Comparison of ENCODE assay signal across 11 cellular contexts in genomic region chr11:6483015-6483414, GRCh38. TPM values are rescaled to one million over a fixed set of nuclear protein-coding genes. Genes with fewer than 3 reads are reported as not detected.
DNase-seq lines count a peak whose midpoint lies in the region; ATAC-seq and TF ChIP-seq lines count a peak whose summit lies in the region.
"Had no signal": no experiment of that assay in that cellular context is flagged by ENCODE, and none has a peak within 500 bp of the region (broad histone marks: within the 10 kb centered on the region; RNA-seq: fewer than 3 reads in every experiment).

No MANE protein-coding gene starts in this region.

- intact Hi-C loops in Caco-2 (cut with micrococcal nuclease; ENCODE audit: unreplicated experiment), result loop anchor here (5.0 kb wide), 1 partner anchor 251 kb away; the partner anchor contains the start of gene FHIP1B

- H3K27me3 Mint-ChIP-seq in Caco-2 (ENCODE audit: insufficient read depth, unreplicated experiment), result no peaks in the 10 kb centered on the region
- no peaks in the 10 kb centered on the region for H3K27me3 Mint-ChIP-seq in chondrocyte (ENCODE audit: low read depth)
- no peaks in the 10 kb centered on the region for H3K27me3 Mint-ChIP-seq in neural crest cell (ENCODE audit: low read depth)

- no peak overlapping the region for H3K4me3 ChIP-seq in Caco-2 (ENCODE audit: low read depth, low read length)
- no peak overlapping the region for H3K4me3 ChIP-seq in OCI-LY1 (ENCODE audit: low read depth, low read length, poor library complexity, severe bottlenecking)

- no peak for ATAC-seq in GM21390 (IDR thresholded peaks at IDR 0.05; ENCODE audit: unreplicated experiment)
- ATAC-seq: left cardiac atrium had no signal

- H3K9ac ChIP-seq in OCI-LY1 (ENCODE audit: low read length), result no peak overlapping the region

- no TSS peak for BruUV-seq in Caco-2 (replicated peaks; lab: Mats Ljungman, UMichigan)

- H3F3A ChIP-seq in OCI-LY1 (ENCODE audit: insufficient read depth, low read length), result no peaks in the 10 kb centered on the region

- peak overlapping the region; percentile 97 for H3K4me3 Mint-ChIP-seq in Caco-2 (ENCODE audit: unreplicated experiment)
- H3K4me3 Mint-ChIP-seq in chondrocyte (ENCODE audit: unreplicated experiment), result no peak overlapping the region
- H3K4me3 Mint-ChIP-seq in neural crest cell, result peak overlapping the region; percentile 99

- peaks cover 28% of the 10 kb centered on the region for H3K79me2 ChIP-seq in OCI-LY1 (ENCODE audit: insufficient read depth, low read length)

- H4K20me1 ChIP-seq in OCI-LY1 (ENCODE audit: insufficient read depth, low read length), result no peaks in the 10 kb centered on the region

- DNase-seq in Caco-2 (no peak), chondrocyte (ENCODE audit: low spot score) (no peak), neural crest cell (ENCODE audit: low read depth, low spot score) (no peak), NCI-H187 treated with DMSO at 0.1 percent for 48 hours (lab: John Stamatoyannopoulos, UW) (no peak)
- DNase-seq in stimulated activated CD4-positive, alpha-beta T cell treated with anti-CD3 and anti-CD28 coated beads, Interleukin-2, amount 100 ng/mL, for 48 hours, result no peak
- DNase-seq: activated CD8-positive, alpha-beta memory T cell treated with anti-CD3 and anti-CD28 coated beads, Interleukin-2, amount 50 U/mL, for 4 hours; foreskin melanocyte; left cardiac atrium; NCI-H526 treated with DMSO at 0.1 percent for 48 hours had no signal

- TF ChIP-seq CTCF in Caco-2 (IDR thresholded peaks at IDR 0.05; ENCODE audit: insufficient read depth in 1 of 2, low read depth in 1 of 2, low read length in 1 of 2, severe bottlenecking in 1 of 2, unreplicated experiment in 1 of 2) (no peak), OCI-LY1 (IDR thresholded peaks at IDR 0.05; ENCODE audit: low read length) (no peak), chondrocyte (IDR thresholded peaks at IDR 0.05) (no peak), neural crest cell (conservative IDR thresholded peaks at IDR 0.05) (no peak)

- H3K36me3 Mint-ChIP-seq in Caco-2 (ENCODE audit: insufficient read depth, unreplicated experiment) (peaks cover 56% of the 10 kb centered on the region), chondrocyte (ENCODE audit: low read depth) (peaks cover 13% of the 10 kb centered on the region), neural crest cell (ENCODE audit: low read depth) (peaks cover 12% of the 10 kb centered on the region)

- no peaks in the 10 kb centered on the region for H3K9me2 ChIP-seq in OCI-LY1 (ENCODE audit: low read depth, low read length)

- H3K36me3 ChIP-seq in Caco-2 (ENCODE audit: control insufficient read depth, insufficient read depth, low read length) (peaks cover 7% of the 10 kb centered on the region; the same call in 1 of the 2 replicates), OCI-LY1 (ENCODE audit: insufficient read depth, low read length) (peaks cover 78% of the 10 kb centered on the region)

- H3K9me3 ChIP-seq in Caco-2 (no peaks in the 10 kb centered on the region), OCI-LY1 (ENCODE audit: low read length) (no peaks in the 10 kb centered on the region)

- H2AFZ ChIP-seq in OCI-LY1 (ENCODE audit: low read length), result no peak overlapping the region

- peaks cover 57% of the 10 kb centered on the region for H3K4me1 ChIP-seq in Caco-2
- peaks cover 22% of the 10 kb centered on the region for H3K4me1 ChIP-seq in OCI-LY1 (ENCODE audit: insufficient read depth, low read length, severe bottlenecking)

- H3K4me1 Mint-ChIP-seq in Caco-2 (ENCODE audit: low read depth, unreplicated experiment), result peaks cover 7% of the 10 kb centered on the region
- peaks cover 39% of the 10 kb centered on the region for H3K4me1 Mint-ChIP-seq in chondrocyte (ENCODE audit: low read depth)
- H3K4me1 Mint-ChIP-seq in neural crest cell, result peaks cover 38% of the 10 kb centered on the region

- CTCF ChIA-PET in Caco-2 (lab: Charles Lee), result no interaction called here

- H3K9me3 Mint-ChIP-seq in Caco-2 (ENCODE audit: unreplicated experiment) (no peaks in the 10 kb centered on the region), chondrocyte (ENCODE audit: low read depth) (no peaks in the 10 kb centered on the region), neural crest cell (no peaks in the 10 kb centered on the region)

- H3K27me3 ChIP-seq in Caco-2 (replicated peaks; ENCODE audit: control insufficient read depth, insufficient read depth, low read length), result no peaks in the 10 kb centered on the region
- H3K27me3 ChIP-seq in OCI-LY1 (ENCODE audit: insufficient read depth, low read length), result no peaks in the 10 kb centered on the region

- H3K27ac Mint-ChIP-seq in Caco-2 (ENCODE audit: unreplicated experiment) (peak overlapping the region; percentile 53), chondrocyte (ENCODE audit: unreplicated experiment) (peak overlapping the region; percentile 99), neural crest cell (ENCODE audit: unreplicated experiment) (peak overlapping the region; percentile 46)

- no peak overlapping the region for H3K27ac ChIP-seq in OCI-LY1 (ENCODE audit: low read depth, low read length, poor library complexity, severe bottlenecking)

- 0 out of 2 replicates have a peak overlapping the region, but pooled peaks have one; percentile 98 for H3K4me2 ChIP-seq in OCI-LY1 (ENCODE audit: low read length)

- POLR2A ChIA-PET in Caco-2 (lab: Charles Lee), result interaction anchor here (0.9 kb wide), 1 partner anchor 93 kb away, joined by 3 read pairs; the partner anchor contains the start of gene SMPD1

RNA-seq across cellular contexts. Expression of gene TIMM10B, which starts 1.7 kb away (rescaled TPM):
- total RNA-seq in Caco-2 (2022), result 52.4 and 53.1 TPM in 2 replicates
- 27.4 to 34.1 TPM (median 28.7 TPM) in 3 replicates for total RNA-seq in chondrocyte
- 43.6 and 47.6 TPM in 2 replicates for total RNA-seq in neural crest cell

RNA-seq across cellular contexts. Expression of gene ARFIP2, which starts 1.9 kb away (rescaled TPM):
- total RNA-seq in Caco-2 (2022) (94.6 and 100 TPM in 2 replicates), chondrocyte (57.7 to 61.4 TPM (median 57.7 TPM) in 3 replicates), neural crest cell (52.4 and 57.1 TPM in 2 replicates)

RNA-seq across cellular contexts. Expression of gene TRIM3, which starts 9.3 kb away (rescaled TPM):
- total RNA-seq in Caco-2 (2022) (28.0 and 33.4 TPM in 2 replicates), chondrocyte (27.2 to 36.9 TPM (median 27.6 TPM) in 3 replicates), neural crest cell (20.6 and 26.2 TPM in 2 replicates)

RNA-seq across cellular contexts. Expression of gene DNHD1, which starts 14.1 kb away (rescaled TPM):
- total RNA-seq in Caco-2 (2022), result 5.7 and 6.7 TPM in 2 replicates
- total RNA-seq in chondrocyte, result 3.8 to 7.4 TPM (median 5.8 TPM) in 3 replicates
- 10.2 and 12.6 TPM in 2 replicates for total RNA-seq in neural crest cell

RNA-seq across cellular contexts. Expression of gene HPX, which starts 42.2 kb away (rescaled TPM):
- total RNA-seq in Caco-2 (2022) (10.7 and 10.9 TPM in 2 replicates), chondrocyte (2.6 to 3.8 TPM (median 3.2 TPM) in 3 replicates), neural crest cell (4.3 and 6.0 TPM in 2 replicates)

Comparison
In these comparisons a context has a peak if more than half of its experiments do, and no peak if none do; other contexts are left out.
1. H3K27ac Mint-ChIP-seq: peak in every context shown above with its lines; median percentile 99 in chondrocyte; 53 in Caco-2; 46 in neural crest cell.